ENCODE assay signal across 17 cellular contexts in genomic region chr12:130582286-130582685, GRCh38.
A peak's percentile ranks its signal among the peaks of the same experiment; 100 is the strongest.
DNase-seq lines count a peak whose midpoint lies in the region; FAIRE-seq and TF ChIP-seq lines count a peak whose summit lies in the region.
"Had no signal": no experiment of that assay in that cellular context is flagged by ENCODE, and none has a peak within 500 bp of the region (broad histone marks: within the 10 kb centered on the region; RNA-seq: fewer than 3 reads in every experiment).

No MANE protein-coding gene starts in this region.

- peak overlapping the region; percentile 55 for H3K4me2 ChIP-seq in BLaER1
- peak overlapping the region in 8 of 11 experiments; percentile 16 to 61 (median 50); a peak in 14 of 22 replicates for H3K4me2 ChIP-seq in BLaER1 treated with 17β-estradiol and CSF1 and Interleukin-3, amounts not matched to agents 10 nM and 100 nM

- no peaks in the 10 kb centered on the region for H3K36me3 ChIP-seq in BLaER1
- no peaks in the 10 kb centered on the region for H3K36me3 ChIP-seq in BLaER1 treated with 17β-estradiol and CSF1 and Interleukin-3, amounts not matched to agents 10 nM and 100 nM
- H3K36me3 ChIP-seq: HAP-1 had no signal

- no peaks in the 10 kb centered on the region for H4K20me1 ChIP-seq in BLaER1
- no peaks in the 10 kb centered on the region for H4K20me1 ChIP-seq in BLaER1 treated with 17β-estradiol and CSF1 and Interleukin-3, amounts not matched to agents 10 nM and 100 nM

- TF ChIP-seq CTCF in D721Med (IDR thresholded peaks at IDR 0.05; ENCODE audit: insufficient read depth, missing control alignments): no peak

- peaks cover 7% of the 10 kb centered on the region; the same call in 1 of the 2 replicates for H3K27me3 ChIP-seq in BLaER1
- H3K27me3 ChIP-seq in BLaER1 treated with 17β-estradiol and CSF1 and Interleukin-3, amounts not matched to agents 10 nM and 100 nM: peaks cover 0 to 13% (median 0%) of the 10 kb centered on the region in 11 experiments; a peak in 4 of 22 replicates

- peak; percentile 38 for DNase-seq in Daoy (ENCODE audit: low read depth)
- DNase-seq in mesenteric fat pad (ENCODE audit: low spot score): peak; percentile 30
- no peak for DNase-seq in D721Med (ENCODE audit: insufficient read length, low spot score)
- DNase-seq in NCI-H524 treated with DMSO at 0.1 percent for 48 hours (lab: John Stamatoyannopoulos, UW): no peak
- DNase-seq: Calu3; CD4-positive, alpha-beta T cell; CD8-positive, alpha-beta memory T cell; COR-L47; DMS153; GF-D8; GOT3; HFFc6 had no signal

- no peak overlapping the region for H3K27ac ChIP-seq in BLaER1
- H3K27ac ChIP-seq in BLaER1 treated with 17β-estradiol and CSF1 and Interleukin-3, amounts not matched to agents 10 nM and 100 nM: no peak overlapping the region

- peaks cover 15% of the 10 kb centered on the region for H3K4me1 ChIP-seq in BLaER1
- peaks cover 0 to 17% (median 11%) of the 10 kb centered on the region in 10 experiments; a peak in 15 of 20 replicates for H3K4me1 ChIP-seq in BLaER1 treated with 17β-estradiol and CSF1 and Interleukin-3, amounts not matched to agents 10 nM and 100 nM
- H3K4me1 ChIP-seq: HAP-1 had no signal

- no peak overlapping the region for H3K9ac ChIP-seq in BLaER1
- H3K9ac ChIP-seq in BLaER1 treated with 17β-estradiol and CSF1 and Interleukin-3, amounts not matched to agents 10 nM and 100 nM: no peak overlapping the region

- peaks cover 11% of the 10 kb centered on the region for H3K9me3 ChIP-seq in BLaER1
- peaks cover 0 to 18% (median 14%) of the 10 kb centered on the region in 11 experiments; a peak in 11 of 22 replicates for H3K9me3 ChIP-seq in BLaER1 treated with 17β-estradiol and CSF1 and Interleukin-3, amounts not matched to agents 10 nM and 100 nM (replicated peaks in 1 of 11)
- H3K9me3 ChIP-seq: HAP-1 had no signal

- H3K4me3 ChIP-seq in BLaER1: no peak overlapping the region
- H3K4me3 ChIP-seq in BLaER1 treated with 17β-estradiol and CSF1 and Interleukin-3, amounts not matched to agents 10 nM and 100 nM: no peak overlapping the region
- H3K4me3 ChIP-seq: HAP-1 had no signal

- FAIRE-seq in D721Med (lab: Jason Lieb, UNC): no peak
- FAIRE-seq: GM12892, H54 had no signal

Comparison
In these comparisons a context has a peak if more than half of its experiments do, and no peak if none do; other contexts are left out.
1. DNase-seq: peak in Daoy (single experiment) and mesenteric fat pad (single experiment); none in D721Med (single experiment) and NCI-H524 treated with DMSO at 0.1 percent for 48 hours (single experiment).